In the genomic region with DNA sequence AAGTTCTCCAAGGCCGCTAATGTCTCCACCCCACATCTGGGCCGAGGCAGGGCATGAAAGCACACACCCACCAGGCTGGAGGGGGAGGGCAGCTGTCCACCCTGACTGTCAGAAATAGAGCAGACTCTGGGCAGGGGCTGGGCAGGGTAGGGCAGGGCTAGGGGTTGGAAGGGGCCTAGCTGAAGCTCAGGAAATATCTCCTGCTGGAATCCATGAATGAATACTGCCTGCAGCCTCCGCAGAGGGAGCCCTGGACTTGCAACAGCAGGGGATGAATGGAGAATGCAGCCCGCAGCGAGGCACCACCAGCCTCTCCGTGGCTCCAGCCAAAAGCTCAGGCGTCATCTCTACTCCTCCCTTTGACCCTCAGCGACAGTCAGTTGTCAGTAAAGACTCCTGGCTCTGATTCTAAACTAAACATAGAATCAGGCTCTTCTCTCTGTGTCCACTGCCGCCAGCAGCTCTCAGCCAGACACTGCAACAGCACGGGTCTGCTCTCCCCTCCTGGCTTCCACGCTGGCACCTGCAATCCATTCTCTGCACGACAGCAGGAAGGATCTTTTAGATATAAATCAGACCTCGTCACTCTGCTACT, we compare ENCODE assay signal across 9 cellular contexts. TPM values are rescaled to one million over a fixed set of nuclear protein-coding genes. Genes with fewer than 3 reads are reported as not detected.
A peak's percentile ranks its signal among the peaks of the same experiment; 100 is the strongest.
DNase-seq lines count a peak whose midpoint lies in the region; TF ChIP-seq lines count a peak whose summit lies in the region.
"Had no signal": no experiment of that assay in that cellular context is flagged by ENCODE, and none has a peak within 500 bp of the region (broad histone marks: within the 10 kb centered on the region; RNA-seq: fewer than 3 reads in every experiment).

No MANE protein-coding gene starts in this region.

- peak; percentile 19 for TF ChIP-seq CTCF in chondrocyte (IDR thresholded peaks at IDR 0.05)

- H3K4me3 ChIP-seq in HUES48 (ENCODE audit: low read depth, low read length): peak overlapping the region; percentile 32; the same call in 1 of the 2 replicates
- no peak overlapping the region for H3K4me3 ChIP-seq in CD4-positive, alpha-beta memory T cell (ENCODE audit: low read length in 2 of 2)

- no peaks in the 10 kb centered on the region for H3K36me3 ChIP-seq in HUES48 (ENCODE audit: control insufficient read depth, insufficient read depth, low read length)
- no peaks in the 10 kb centered on the region for H3K36me3 ChIP-seq in CD4-positive, alpha-beta memory T cell (ENCODE audit: insufficient read depth, low read length)

- no peaks in the 10 kb centered on the region for H3K9me3 ChIP-seq in HUES48 (ENCODE audit: control insufficient read depth, insufficient read depth, low read length)
- no peaks in the 10 kb centered on the region for H3K9me3 ChIP-seq in CD4-positive, alpha-beta memory T cell (ENCODE audit: control insufficient read depth in 1 of 2, low read length in 2 of 2)

- H3K4me3 Mint-ChIP-seq in chondrocyte (ENCODE audit: unreplicated experiment): no peak overlapping the region
- H3K4me3 Mint-ChIP-seq in CD4-positive, alpha-beta memory T cell: peak overlapping the region in 1 of 8 donors; percentile 11
- H3K4me3 Mint-ChIP-seq: natural killer cell treated with Interleukin-12 subunit alpha and Interleukin-12 subunit beta and Interleukin-15 and Interleukin-18, amount 100 ng/mL, for 72 hours had no signal

- no peak for DNase-seq in chondrocyte (ENCODE audit: low spot score)
- DNase-seq in iPS-NIHi7 (ENCODE audit: extremely low spot score): peak; percentile 66
- peak; percentile 69 for DNase-seq in putamen (ENCODE audit: low spot score)
- no peak for DNase-seq in SIG-M5 treated with dmso at 0.1 percent for 504 hours (lab: John Stamatoyannopoulos, UW; ENCODE audit: unreplicated experiment)
- DNase-seq in CD4-positive, alpha-beta memory T cell: no peak
- DNase-seq in activated T-cell treated with anti-CD3 and anti-CD28 coated beads, Interleukin-2, amount 50 U/mL, for 1 hour: no peak
- DNase-seq in stimulated activated naive CD4-positive, alpha-beta T cell (lab: John Stamatoyannopoulos, UW): no peak

- no peak overlapping the region for H3K27ac ChIP-seq in HUES48 (ENCODE audit: low read depth, low read length)
- H3K27ac ChIP-seq in CD4-positive, alpha-beta memory T cell (ENCODE audit: low read depth, low read length): no peak overlapping the region

- H3K9ac ChIP-seq in HUES48 (ENCODE audit: low read depth, low read length): no peak overlapping the region

- CTCF ChIA-PET in CD4-positive, alpha-beta memory T cell (lab: Charles Lee; ENCODE audit: partially characterized antibody): no interaction called here

- H3K9me3 Mint-ChIP-seq in chondrocyte (ENCODE audit: low read depth): no peaks in the 10 kb centered on the region
- H3K9me3 Mint-ChIP-seq in CD4-positive, alpha-beta memory T cell: peaks cover 0 to 18% (median 10%) of the 10 kb centered on the region in 8 donors

- peaks cover 12% of the 10 kb centered on the region for H3K4me1 Mint-ChIP-seq in chondrocyte (ENCODE audit: low read depth)
- peaks cover 0 to 12% (median 8%) of the 10 kb centered on the region in 4 donors for H3K4me1 Mint-ChIP-seq in CD4-positive, alpha-beta memory T cell

- intact Hi-C loops in CD4-positive, alpha-beta memory T cell (cut with micrococcal nuclease): no loop called here

- no peak overlapping the region for H3K27ac Mint-ChIP-seq in chondrocyte (ENCODE audit: unreplicated experiment)
- H3K27ac Mint-ChIP-seq in CD4-positive, alpha-beta memory T cell: no peak overlapping the region
- H3K27ac Mint-ChIP-seq: natural killer cell treated with Interleukin-12 subunit alpha and Interleukin-12 subunit beta and Interleukin-15 and Interleukin-18, amount 100 ng/mL, for 72 hours had no signal

- POLR2A ChIA-PET in CD4-positive, alpha-beta memory T cell (lab: Charles Lee; ENCODE audit: partially characterized antibody): no interaction called here

- peaks cover 50% of the 10 kb centered on the region for H3K27me3 ChIP-seq in HUES48 (ENCODE audit: control insufficient read depth, insufficient read depth, low read length)
- peaks cover 28% of the 10 kb centered on the region for H3K27me3 ChIP-seq in CD4-positive, alpha-beta memory T cell (ENCODE audit: insufficient read depth, low read length)

- peaks cover 45% of the 10 kb centered on the region for H3K27me3 Mint-ChIP-seq in chondrocyte (ENCODE audit: low read depth)
- H3K27me3 Mint-ChIP-seq in CD4-positive, alpha-beta memory T cell: peaks cover 40 to 68% of the 10 kb centered on the region in 2 donors

- H3K36me3 Mint-ChIP-seq in chondrocyte (ENCODE audit: low read depth): no peaks in the 10 kb centered on the region
- H3K36me3 Mint-ChIP-seq in CD4-positive, alpha-beta memory T cell: peaks cover 2 to 3% of the 10 kb centered on the region in 2 donors

- H3K4me1 ChIP-seq in HUES48 (ENCODE audit: control insufficient read depth, insufficient read depth, low read length): peaks cover 14% of the 10 kb centered on the region
- H3K4me1 ChIP-seq in CD4-positive, alpha-beta memory T cell (ENCODE audit: insufficient read depth, low read length): peaks cover 6% of the 10 kb centered on the region

RNA-seq across cellular contexts. Expression of gene NGFR, which starts 23.9 kb away (rescaled TPM):
- total RNA-seq in chondrocyte: 1.7 to 4.4 TPM (median 1.8 TPM) in 3 replicates
- under 1 TPM in 1 of 2 experiments, not detected in 1; 0.47 TPM for total RNA-seq in CD4-positive, alpha-beta memory T cell
- not detected for polyA plus RNA-seq in CD4-positive, alpha-beta memory T cell

RNA-seq across cellular contexts. Expression of gene PHB1, which starts 56.5 kb away (rescaled TPM):
- total RNA-seq in chondrocyte: 108 to 129 TPM (median 114 TPM) in 3 replicates
- total RNA-seq in CD4-positive, alpha-beta memory T cell: 10 to 100 TPM; 62.0 to 64.2 TPM
- 100 to 1,000 TPM; 153 to 202 TPM for polyA plus RNA-seq in CD4-positive, alpha-beta memory T cell

Comparison
In these comparisons a context has a peak if more than half of its experiments do, and no peak if none do; other contexts are left out.
1. DNase-seq: peak in iPS-NIHi7 (single experiment) and putamen (single experiment); none in chondrocyte (single experiment), SIG-M5 treated with dmso at 0.1 percent for 504 hours (single experiment), CD4-positive, alpha-beta memory T cell (0 of 5), activated T-cell treated with anti-CD3 and anti-CD28 coated beads, Interleukin-2, amount 50 U/mL, for 1 hour (single experiment) and stimulated activated naive CD4-positive, alpha-beta T cell (0 of 6).